27 cellular contexts compared by ENCODE assay signal in the genomic region with DNA sequence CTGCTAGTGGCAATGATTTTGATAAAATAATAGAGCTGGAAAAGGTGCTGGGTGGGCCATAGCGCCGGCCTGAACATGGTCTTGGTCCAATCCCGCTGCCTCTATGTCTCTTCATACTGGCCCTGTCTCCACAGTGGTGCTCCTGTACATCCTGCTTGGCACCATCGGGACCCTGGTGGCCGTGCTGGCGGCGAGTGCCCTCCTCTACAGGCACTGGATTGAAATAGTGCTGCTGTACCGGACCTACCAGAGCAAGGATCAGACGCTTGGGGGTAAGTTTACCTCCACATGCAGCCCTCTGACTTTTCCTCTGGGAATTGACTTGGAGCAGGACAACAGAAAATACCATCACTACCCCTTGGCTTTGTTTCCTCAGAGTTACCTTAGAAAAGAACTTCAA. TPM values are rescaled to one million over a fixed set of nuclear protein-coding genes. Genes with fewer than 3 reads are reported as not detected.
"Had no signal": no experiment of that assay in that cellular context is flagged by ENCODE, and none has a peak within 500 bp of the region (broad histone marks: within the 10 kb centered on the region; RNA-seq: fewer than 3 reads in every experiment).

No MANE protein-coding gene starts in this region.

- H3K4me3 ChIP-seq: coronary artery, dorsolateral prefrontal cortex, esophagus squamous epithelium, gastrocnemius medialis, heart right ventricle, left lung, lower lobe of right lung, mucosa of descending colon had no signal

- H3K4me1 ChIP-seq: gastrocnemius medialis had no signal

- ATAC-seq: gastrocnemius medialis, heart right ventricle, left cardiac atrium, left lung, lower lobe of right lung, mucosa of descending colon had no signal

- H3K36me3 ChIP-seq: esophagus squamous epithelium, gastrocnemius medialis, heart right ventricle, lower lobe of right lung had no signal

- H3K9me3 ChIP-seq: esophagus squamous epithelium, gastrocnemius medialis, heart right ventricle, left lung, lower lobe of right lung, mucosa of descending colon had no signal

- DNase-seq: dermis blood vessel endothelial cell; dorsolateral prefrontal cortex; effector CD4-positive, alpha-beta T cell; effector memory CD4-positive, alpha-beta T cell; esophagus squamous epithelium; foreskin fibroblast; foreskin melanocyte; gastrocnemius medialis; glutamatergic neuron; head of caudate nucleus; heart right ventricle; hippocampal formation; left cardiac atrium; lower lobe of right lung; mesenchymal stem cell; mucosa of descending colon; naive B cell had no signal

- H3K36me3 Mint-ChIP-seq: mesothelial cell of epicardium, naive B cell had no signal

- H3K4me1 Mint-ChIP-seq: naive B cell had no signal

- H3K27ac ChIP-seq: coronary artery, dorsolateral prefrontal cortex, esophagus squamous epithelium, gastrocnemius medialis, heart right ventricle, left lung, lower lobe of right lung had no signal

- H3K4me3 Mint-ChIP-seq: mesothelial cell of epicardium, naive B cell had no signal

- H3K27ac Mint-ChIP-seq: mesothelial cell of epicardium had no signal

- H3K9me3 Mint-ChIP-seq: mesothelial cell of epicardium, naive B cell had no signal

- H3K27me3 ChIP-seq: dorsolateral prefrontal cortex, esophagus squamous epithelium, gastrocnemius medialis, heart right ventricle, left lung had no signal

RNA-seq across cellular contexts. Expression of a gene that starts 24.0 kb away (rescaled TPM):
- total RNA-seq: dermis blood vessel endothelial cell, endothelial cell of umbilical vein, glomerular endothelial cell, kidney epithelial cell, lung microvascular endothelial cell, mesothelial cell of epicardium, myocyte had no signal
- polyA plus RNA-seq: keratinocyte had no signal

RNA-seq across cellular contexts. Expression of a gene that starts 26.1 kb away (rescaled TPM):
- total RNA-seq: dermis blood vessel endothelial cell, endothelial cell of umbilical vein, gastrocnemius medialis, glomerular endothelial cell, left cardiac atrium, left lung, lower lobe of right lung, lung microvascular endothelial cell, mesenteric fat pad had no signal
- polyA plus RNA-seq: endothelial cell of umbilical vein, heart right ventricle, keratinocyte had no signal
